ENCODE assay signal across 16 cellular contexts in genomic region chr1:165634154-165634921, GRCh38. TPM values are rescaled to one million over a fixed set of nuclear protein-coding genes. Genes with fewer than 3 reads are reported as not detected.
A peak's percentile ranks its signal among the peaks of the same experiment; 100 is the strongest.
DNase-seq lines count a peak whose midpoint lies in the region; ATAC-seq, FAIRE-seq and TF ChIP-seq lines count a peak whose summit lies in the region.
"Had no signal": no experiment of that assay in that cellular context is flagged by ENCODE, and none has a peak within 500 bp of the region (broad histone marks: within the 10 kb centered on the region; RNA-seq: fewer than 3 reads in every experiment).

No MANE protein-coding gene starts in this region.

- peaks cover 23% of the 10 kb centered on the region for H3K36me3 Mint-ChIP-seq in activated T-cell treated with anti-CD3 and anti-CD28 coated beads, Interleukin-2, amount 50 U/mL, for 24 hours (ENCODE audit: low read depth)
- no peaks in the 10 kb centered on the region for H3K36me3 Mint-ChIP-seq in T-helper 17 cell (ENCODE audit: low read depth)

- H3K27me3 Mint-ChIP-seq in activated T-cell treated with anti-CD3 and anti-CD28 coated beads, Interleukin-2, amount 50 U/mL, for 24 hours: no peaks in the 10 kb centered on the region
- no peaks in the 10 kb centered on the region for H3K27me3 Mint-ChIP-seq in T-helper 17 cell

- no peaks in the 10 kb centered on the region for H3K9me3 Mint-ChIP-seq in activated T-cell treated with anti-CD3 and anti-CD28 coated beads, Interleukin-2, amount 50 U/mL, for 24 hours
- H3K9me3 Mint-ChIP-seq: endodermal cell had no signal

- DNase-seq in activated T-cell treated with anti-CD3 and anti-CD28 coated beads, Interleukin-2, amount 50 U/mL, for 24 hours: no peak
- DNase-seq in activated T-cell treated with anti-CD3 and anti-CD28 coated beads, Interleukin-2, amount 50 U/mL, for 48 hours: no peak
- no peak for DNase-seq in T-helper 17 cell
- no peak for DNase-seq in kidney
- DNase-seq in stomach: no peak
- DNase-seq in activated CD4-positive, CD25-positive, alpha-beta regulatory T cell treated with anti-CD3 and anti-CD28 coated beads, Interleukin-2, amount 50 U/mL, for 72 hours: no peak
- DNase-seq in foreskin melanocyte: no peak
- DNase-seq: activated naive CD4-positive, alpha-beta T cell treated with Interleukin-2 at 50 U/mL for 16 hours; COR-L47; endodermal cell; GF-D8; NCI-H1105 treated with DMSO at 0.1 percent for 48 hours; OCI-M1; uterus had no signal

- no peak for FAIRE-seq in kidney (lab: Jason Lieb, UNC)

- TF ChIP-seq CTCF in kidney (IDR thresholded peaks at IDR 0.05; ENCODE audit: borderline replicate concordance, extremely low read depth, insufficient read depth): no peak
- no peak for TF ChIP-seq CTCF in stomach (IDR thresholded peaks at IDR 0.05)

- TF ChIP-seq POLR2A in stomach (IDR thresholded peaks at IDR 0.05): no peak

- ATAC-seq in T-helper 17 cell (no peak), GM21619 (IDR thresholded peaks at IDR 0.05; ENCODE audit: unreplicated experiment) (no peak)

- peak overlapping the region in 1 of 2 donors; percentile 31 for H3K9ac ChIP-seq in kidney (ENCODE audit: low read length in 2 of 2)

- H3K27ac ChIP-seq in kidney (ENCODE audit: low read depth in 2 of 2, low read length in 2 of 2) (peak overlapping the region; percentile 47 to 74), stomach (peak overlapping the region in 3 of 5 donors; percentile 20 to 77 (median 27))
- H3K27ac ChIP-seq: cardiac muscle cell, uterus had no signal

- no peaks in the 10 kb centered on the region for H3K9me3 ChIP-seq in T-helper 17 cell (ENCODE audit: control insufficient read depth, low read length, poor library complexity, severe bottlenecking)
- no peaks in the 10 kb centered on the region for H3K9me3 ChIP-seq in kidney (ENCODE audit: control insufficient read depth in 1 of 2, low read length in 2 of 2)
- no peaks in the 10 kb centered on the region for H3K9me3 ChIP-seq in stomach
- H3K9me3 ChIP-seq: uterus had no signal

- TF ChIP-seq EP300 in stomach (IDR thresholded peaks at IDR 0.05): no peak

- 72 to 87% (median 81%) methylated on average over 6 of the region's 6 CpGs for WGBS in stomach, 5 donors

- peak overlapping the region in 1 of 2 donors; percentile 21 for H3K4me3 ChIP-seq in kidney (ENCODE audit: low read length in 2 of 2)
- peak overlapping the region in 1 of 4 donors; percentile 72 for H3K4me3 ChIP-seq in stomach

- no peak overlapping the region for H3K4me3 Mint-ChIP-seq in activated T-cell treated with anti-CD3 and anti-CD28 coated beads, Interleukin-2, amount 50 U/mL, for 24 hours
- no peak overlapping the region for H3K4me3 Mint-ChIP-seq in T-helper 17 cell
- H3K4me3 Mint-ChIP-seq: endodermal cell had no signal

- H3K27me3 ChIP-seq in stomach: no peaks in the 10 kb centered on the region
- H3K27me3 ChIP-seq: cardiac muscle cell, uterus had no signal

- intact Hi-C loops in kidney (cut with DNase I) (no loop called here), stomach (cut with DNase I; ENCODE audit: low total_unique reads) (no loop called here)

- H3K4me1 ChIP-seq in kidney (ENCODE audit: control insufficient read depth in 1 of 2, insufficient read depth in 1 of 2, low read depth in 1 of 2, low read length in 2 of 2) (peaks cover 21 to 36% of the 10 kb centered on the region in 2 donors), stomach (peaks cover 47 to 86% (median 70%) of the 10 kb centered on the region in 4 donors)

- H3K27ac Mint-ChIP-seq in activated T-cell treated with anti-CD3 and anti-CD28 coated beads, Interleukin-2, amount 50 U/mL, for 24 hours: peak overlapping the region; percentile 8
- H3K27ac Mint-ChIP-seq in T-helper 17 cell: peak overlapping the region; percentile 19
- H3K27ac Mint-ChIP-seq: endodermal cell had no signal

- H3K36me3 ChIP-seq in kidney (ENCODE audit: control insufficient read depth in 1 of 2, insufficient read depth in 2 of 2, low read length in 2 of 2) (no peaks in the 10 kb centered on the region), stomach (peaks cover 0 to 10% (median 2%) of the 10 kb centered on the region in 4 donors)
- H3K36me3 ChIP-seq: uterus had no signal

- H3K4me1 Mint-ChIP-seq in activated T-cell treated with anti-CD3 and anti-CD28 coated beads, Interleukin-2, amount 50 U/mL, for 24 hours (ENCODE audit: low read depth): peaks cover 31% of the 10 kb centered on the region
- peaks cover 23% of the 10 kb centered on the region for H3K4me1 Mint-ChIP-seq in T-helper 17 cell

RNA-seq across cellular contexts. Expression of gene MGST3, which starts 3.3 kb away (rescaled TPM):
- 10 to 100 TPM; 27.2 to 42.1 TPM for total RNA-seq in T-helper 17 cell
- 296 TPM for total RNA-seq in kidney
- 545 TPM for polyA plus RNA-seq in kidney (ENCODE audit: insufficient read depth, low read depth, low replicate concordance)
- 100 to 1,000 TPM in 4 of 5 donors, 10 to 100 TPM in 1; 46.1 to 310 (median 120) TPM for total RNA-seq in stomach
- polyA plus RNA-seq in stomach: 100 to 1,000 TPM; 107 to 178 (median 127) TPM
